15 cellular contexts compared by ENCODE assay signal in the genomic region with DNA sequence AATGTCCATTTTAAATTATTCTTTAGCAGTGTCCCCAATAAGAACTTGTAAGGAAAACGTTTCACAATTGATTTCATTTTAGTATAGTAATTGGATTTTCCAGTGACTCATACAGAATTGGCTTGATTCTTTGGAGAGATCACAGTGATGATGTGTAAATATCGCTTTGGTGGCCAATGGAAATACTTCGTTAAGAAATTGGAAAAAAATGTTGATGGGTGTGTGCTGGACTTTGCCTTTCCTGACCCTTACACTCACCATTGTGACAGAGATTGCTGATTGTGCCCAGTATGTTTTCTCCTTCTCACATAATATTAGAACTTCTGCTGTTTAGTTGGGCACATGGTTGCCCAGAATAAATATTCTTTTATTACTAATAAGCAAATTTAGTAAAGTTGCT. TPM values are rescaled to one million over a fixed set of nuclear protein-coding genes. Genes with fewer than 3 reads are reported as not detected.
A peak's percentile ranks its signal among the peaks of the same experiment; 100 is the strongest.
DNase-seq lines count a peak whose midpoint lies in the region; ATAC-seq and TF ChIP-seq lines count a peak whose summit lies in the region.
"Had no signal": no experiment of that assay in that cellular context is flagged by ENCODE, and none has a peak within 500 bp of the region (broad histone marks: within the 10 kb centered on the region; RNA-seq: fewer than 3 reads in every experiment).

No MANE protein-coding gene starts in this region.

- 28% methylated on average over 3 of the region's 3 CpGs for WGBS in esophagus muscularis mucosa

- no peaks in the 10 kb centered on the region for H3K27me3 Mint-ChIP-seq in Calu3 (ENCODE audit: unreplicated experiment)
- H3K27me3 Mint-ChIP-seq: activated T-cell treated with anti-CD3 and anti-CD28 coated beads, Interleukin-2, amount 50 U/mL, for 24 hours had no signal

- H3K4me1 Mint-ChIP-seq in Calu3 (ENCODE audit: low read depth, unreplicated experiment), result peaks cover 18% of the 10 kb centered on the region

- H3K4me3 ChIP-seq in esophagus muscularis mucosa, result no peak overlapping the region
- H3K4me3 ChIP-seq: lower lobe of right lung, psoas muscle, SK-N-MC had no signal

- DNase-seq in Right ventricle myocardium superior (no peak), Right ventricle myocardium inferior (ENCODE audit: missing footprints) (no peak), esophagus muscularis mucosa (ENCODE audit: extremely low spot score) (no peak), mucosa of gallbladder (ENCODE audit: low spot score) (peak; percentile 46), Calu3 (no peak), ecto neural progenitor cell (ENCODE audit: low spot score) (no peak)
- DNase-seq: 8988T; activated CD4-positive, CD25-positive, alpha-beta regulatory T cell treated with anti-CD3 and anti-CD28 coated beads, Interleukin-2, amount 50 U/mL, for 72 hours; activated T-cell treated with anti-CD3 and anti-CD28 coated beads, Interleukin-2, amount 50 U/mL, for 24 hours; lower lobe of right lung had no signal

- CTCF ChIA-PET in Calu3 (lab: Charles Lee), result interaction anchor here (1.3 to 2.0 kb wide), 3 partner anchors 11 to 76 kb away, joined by 4 to 17 read pairs (median 15); no protein-coding TSS in a partner anchor

- TF ChIP-seq CTCF in esophagus muscularis mucosa (IDR thresholded peaks at IDR 0.05) (no peak), Calu3 (IDR thresholded peaks at IDR 0.05; ENCODE audit: unreplicated experiment) (no peak)

- no peak for TF ChIP-seq POLR2A in esophagus muscularis mucosa (IDR thresholded peaks at IDR 0.05; ENCODE audit: low read depth)

- no TSS peak for BruUV-seq in Calu3 (replicated peaks; lab: Mats Ljungman, UMichigan)

- H3K27me3 ChIP-seq in esophagus muscularis mucosa, result no peaks in the 10 kb centered on the region

- H3K4me1 ChIP-seq in esophagus muscularis mucosa, result peaks cover 5 to 38% (median 34%) of the 10 kb centered on the region in 4 donors
- H3K4me1 ChIP-seq: psoas muscle had no signal

- H3K27ac Mint-ChIP-seq in Calu3 (ENCODE audit: unreplicated experiment), result no peak overlapping the region
- H3K27ac Mint-ChIP-seq: activated T-cell treated with anti-CD3 and anti-CD28 coated beads, Interleukin-2, amount 50 U/mL, for 24 hours had no signal

- intact Hi-C loops in Right ventricle myocardium superior (cut with DNase I) (no loop called here), Right ventricle myocardium inferior (cut with DNase I) (no loop called here), esophagus muscularis mucosa (cut with DNase I) (no loop called here), Calu3 (cut with micrococcal nuclease; ENCODE audit: unreplicated experiment) (no loop called here)

- peak overlapping the region; percentile 71 to 76 (median 73) for H3K27ac ChIP-seq in esophagus muscularis mucosa (replicated peaks in 1 of 4)
- H3K27ac ChIP-seq: lower lobe of right lung, psoas muscle, SK-N-MC had no signal

- peaks cover 3% of the 10 kb centered on the region for H3K9me3 Mint-ChIP-seq in Calu3 (ENCODE audit: low read depth, unreplicated experiment)
- H3K9me3 Mint-ChIP-seq: activated T-cell treated with anti-CD3 and anti-CD28 coated beads, Interleukin-2, amount 50 U/mL, for 24 hours had no signal

- ATAC-seq in Right ventricle myocardium superior (ENCODE audit: poor library complexity) (peak; percentile 59), Right ventricle myocardium inferior (no peak), GM19328 (IDR thresholded peaks at IDR 0.05; ENCODE audit: unreplicated experiment) (no peak)
- no peak for ATAC-seq in activated CD4-positive, CD25-positive, alpha-beta regulatory T cell treated with anti-CD3 and anti-CD28 coated beads, Interleukin-2, amount 50 U/mL, for 24 hours

- H3K4me3 Mint-ChIP-seq in Calu3 (ENCODE audit: low read depth, unreplicated experiment), result no peak overlapping the region
- H3K4me3 Mint-ChIP-seq: activated T-cell treated with anti-CD3 and anti-CD28 coated beads, Interleukin-2, amount 50 U/mL, for 24 hours; brain had no signal

- no peak for TF ChIP-seq EP300 in esophagus muscularis mucosa (IDR thresholded peaks at IDR 0.05)

- H3K9me3 ChIP-seq in esophagus muscularis mucosa, result no peaks in the 10 kb centered on the region
- H3K9me3 ChIP-seq: lower lobe of right lung had no signal

- H3K36me3 ChIP-seq in esophagus muscularis mucosa, result peaks cover 0 to 6% (median 2%) of the 10 kb centered on the region in 4 donors
- H3K36me3 ChIP-seq: lower lobe of right lung had no signal

- no peaks in the 10 kb centered on the region for H3K36me3 Mint-ChIP-seq in Calu3 (ENCODE audit: insufficient read depth, unreplicated experiment)

RNA-seq across cellular contexts. Expression of a gene that starts 7.4 kb away (rescaled TPM):
- total RNA-seq in Right ventricle myocardium superior, result 3.0 TPM
- 2.0 TPM for total RNA-seq in Right ventricle myocardium inferior
- total RNA-seq in esophagus muscularis mucosa, result 10 to 100 TPM in 1 of 4 donors, 1 to 10 TPM in 3; 4.0 to 12.9 (median 7.1) TPM
- 10.6 TPM for total RNA-seq in mucosa of gallbladder
- 21.5 and 25.2 TPM in 2 replicates for total RNA-seq in Calu3 (2022)
